ENCODE assay signal across 29 cellular contexts in the genomic region with DNA sequence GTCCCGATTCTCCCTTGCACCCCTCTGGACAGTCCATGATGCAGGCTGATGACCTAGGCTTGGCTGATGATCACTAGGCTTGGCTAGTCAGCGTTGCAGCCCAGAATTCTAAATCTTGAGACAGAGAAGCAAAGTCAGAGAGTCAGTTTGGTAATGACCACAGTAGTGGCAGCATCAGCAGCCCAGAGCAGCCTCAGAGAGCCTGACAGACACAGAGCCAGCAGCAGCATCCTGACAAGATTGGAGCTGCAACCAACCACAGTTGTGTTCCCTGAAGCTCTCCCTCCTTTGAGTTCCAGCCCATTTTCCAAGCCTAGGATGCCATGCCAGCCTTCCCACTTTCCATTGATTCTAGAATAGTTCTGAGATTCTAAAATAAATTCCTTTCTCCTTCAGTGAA. TPM values are rescaled to one million over a fixed set of nuclear protein-coding genes. Genes with fewer than 3 reads are reported as not detected.
"Had no signal": no experiment of that assay in that cellular context is flagged by ENCODE, and none has a peak within 500 bp of the region (broad histone marks: within the 10 kb centered on the region; RNA-seq: fewer than 3 reads in every experiment).

No MANE protein-coding gene starts in this region.

- H3K27me3 ChIP-seq: brain microvascular endothelial cell, esophagus squamous epithelium had no signal

- DNase-seq: activated CD4-positive, alpha-beta memory T cell treated with anti-CD3 and anti-CD28 coated beads, Interleukin-2, amount 10 ng/mL, durations not matched to agents 7 days and 5 days; activated CD4-positive, alpha-beta T cell treated with anti-CD3 and anti-CD28 coated beads for 1 hour; activated CD4-positive, alpha-beta T cell treated with anti-CD3 and anti-CD28 coated beads for 4 hours; activated CD4-positive, alpha-beta T cell treated with anti-CD3 and anti-CD28 coated beads, Interleukin-2, amount 10 ng/mL, durations not matched to agents 7 days and 5 days; activated CD4-positive, alpha-beta T cell treated with anti-CD3 and anti-CD28 coated beads, Interleukin-2, amount 50 U/mL, for 4 hours; activated effector memory CD4-positive, alpha-beta T cell treated with anti-CD3 and anti-CD28 coated beads, Interleukin-2, amount 50 U/mL, for 16 hours; activated naive CD4-positive, alpha-beta T cell treated with anti-CD3 and anti-CD28 coated beads, Interleukin-2, amount 10 ng/mL, durations not matched to agents 7 days and 5 days; activated naive CD8-positive, alpha-beta T cell treated with anti-CD3 and anti-CD28 coated beads, Interleukin-2, amount 10 ng/mL, durations not matched to agents 7 days and 5 days; activated T-cell treated with anti-CD3 and anti-CD28 coated beads, Interleukin-2, amount 50 U/mL, for 4 hours; brain microvascular endothelial cell; caudate nucleus; cortex of kidney; dermis blood vessel endothelial cell; effector CD4-positive, alpha-beta T cell; effector memory CD8-positive, alpha-beta T cell; esophagus squamous epithelium; foreskin melanocyte; head of caudate nucleus had no signal

- H3K4me1 ChIP-seq: esophagus squamous epithelium had no signal

- H3K27ac ChIP-seq: brain microvascular endothelial cell, epithelial cell of prostate, esophagus squamous epithelium, VCaP had no signal

- H3K36me3 ChIP-seq: brain microvascular endothelial cell, esophagus squamous epithelium had no signal

- H3K9me3 ChIP-seq: esophagus squamous epithelium had no signal

- H3K4me3 ChIP-seq: esophagus squamous epithelium had no signal

RNA-seq across cellular contexts. Expression of a gene that starts 16.8 kb away (rescaled TPM):
- total RNA-seq: activated CD4-positive, alpha-beta memory T cell treated with anti-CD3 and anti-CD28 coated beads, Interleukin-2, amount 10 ng/mL, durations not matched to agents 7 days and 5 days; activated CD4-positive, alpha-beta T cell treated with anti-CD3 and anti-CD28 coated beads, Interleukin-2, amount 10 ng/mL, durations not matched to agents 7 days and 5 days; activated naive CD4-positive, alpha-beta T cell treated with anti-CD3 and anti-CD28 coated beads, Interleukin-2, amount 50 U/mL, for 72 hours; activated naive CD8-positive, alpha-beta T cell treated with anti-CD3 and anti-CD28 coated beads, Interleukin-2, amount 10 ng/mL, durations not matched to agents 7 days and 5 days; activated T-cell treated with anti-CD3 and anti-CD28 coated beads, Interleukin-2, amount 50 U/mL, for 4 hours; activated T-helper 2 cell treated with anti-CD3 and anti-CD28 coated beads, Interferon-gamma antibody, Interleukin-2, Interleukin-4, amounts not matched to agents 10 μg/mL and 5 μg/mL and 100 μg/mL, durations not matched to agents 14 hours and 24 hours and 36 hours; astrocyte; chondrocyte; dermis blood vessel endothelial cell; endothelial cell of umbilical vein; esophagus squamous epithelium; fibroblast of lung; fibroblast of villous mesenchyme; T-helper 1 cell treated with Interleukin-12 subunit alpha and Interleukin-12 subunit beta and Interleukin-4 antibody, amounts not matched to agents 30 ng/mL and 1 ng/mL, for 36 hours; WTC11 had no signal
- polyA plus RNA-seq: fibroblast of lung had no signal

RNA-seq across cellular contexts. Expression of a gene that starts 39.1 kb away (rescaled TPM):
- total RNA-seq: astrocyte, chondrocyte, dermis blood vessel endothelial cell, endothelial cell of umbilical vein, fibroblast of lung, fibroblast of villous mesenchyme, WTC11 had no signal
- polyA plus RNA-seq: endothelial cell of umbilical vein, fibroblast of lung had no signal

RNA-seq across cellular contexts. Expression of a gene that starts 52.8 kb away (rescaled TPM):
- total RNA-seq: activated CD4-positive, alpha-beta memory T cell treated with anti-CD3 and anti-CD28 coated beads, Interleukin-2, amount 10 ng/mL, durations not matched to agents 7 days and 5 days; activated CD4-positive, alpha-beta T cell treated with anti-CD3 and anti-CD28 coated beads, Interleukin-2, amount 10 ng/mL, durations not matched to agents 7 days and 5 days; activated naive CD4-positive, alpha-beta T cell treated with anti-CD3 and anti-CD28 coated beads, Interleukin-2, amount 50 U/mL, for 72 hours; activated naive CD8-positive, alpha-beta T cell treated with anti-CD3 and anti-CD28 coated beads, Interleukin-2, amount 10 ng/mL, durations not matched to agents 7 days and 5 days; activated T-cell treated with anti-CD3 and anti-CD28 coated beads, Interleukin-2, amount 50 U/mL, for 4 hours; activated T-helper 2 cell treated with anti-CD3 and anti-CD28 coated beads, Interferon-gamma antibody, Interleukin-2, Interleukin-4, amounts not matched to agents 10 μg/mL and 5 μg/mL and 100 μg/mL, durations not matched to agents 14 hours and 24 hours and 36 hours; astrocyte; chondrocyte; dermis blood vessel endothelial cell; endothelial cell of umbilical vein; esophagus squamous epithelium; fibroblast of lung; fibroblast of villous mesenchyme; T-helper 1 cell treated with Interleukin-12 subunit alpha and Interleukin-12 subunit beta and Interleukin-4 antibody, amounts not matched to agents 30 ng/mL and 1 ng/mL, for 36 hours had no signal
- polyA plus RNA-seq: fibroblast of lung had no signal
